ENCODE assay signal across 10 cellular contexts in genomic region chr1:178931843-178932551, GRCh38.
DNase-seq lines count a peak whose midpoint lies in the region; ATAC-seq, FAIRE-seq and TF ChIP-seq lines count a peak whose summit lies in the region.
"Had no signal": no experiment of that assay in that cellular context is flagged by ENCODE, and none has a peak within 500 bp of the region (broad histone marks: within the 10 kb centered on the region; RNA-seq: fewer than 3 reads in every experiment).

No MANE protein-coding gene starts in this region.

- no peaks in the 10 kb centered on the region for H4K20me1 ChIP-seq in HepG2 (ENCODE audit: insufficient read depth, low read length)

- no peaks in the 10 kb centered on the region for H3K9me3 ChIP-seq in liver (ENCODE audit: control insufficient read depth in 4 of 4, low read length in 3 of 4)
- no peaks in the 10 kb centered on the region for H3K9me3 ChIP-seq in HepG2 (ENCODE audit: low read length)
- H3K9me3 ChIP-seq in aorta (ENCODE audit: control insufficient read depth, low read length) = no peaks in the 10 kb centered on the region

- H3K36me3 ChIP-seq in liver (ENCODE audit: control insufficient read depth in 4 of 4, insufficient read depth in 3 of 4, low read depth in 1 of 4, low read length in 3 of 4) (no peaks in the 10 kb centered on the region), HepG2 (replicated peaks in 1 of 2; ENCODE audit: control insufficient read depth in 1 of 2, insufficient read depth in 2 of 2, low read length in 2 of 2) (no peaks in the 10 kb centered on the region), aorta (ENCODE audit: control insufficient read depth in 1 of 2, insufficient read depth in 2 of 2, low read length in 1 of 2) (no peaks in the 10 kb centered on the region)

- H3K4me2 ChIP-seq in HepG2 (ENCODE audit: low read depth, low read length) = no peak overlapping the region

- no peaks in the 10 kb centered on the region for H3K79me2 ChIP-seq in HepG2 (ENCODE audit: insufficient read depth, low read length)

- TF ChIP-seq CTCF in liver (IDR thresholded peaks at IDR 0.05; ENCODE audit: low read depth, low read length, missing input control) (no peak), HepG2 (CRISPR knock-in tag; IDR thresholded peaks at IDR 0.05) (no peak), omental fat pad (IDR thresholded peaks at IDR 0.05) (no peak)

- in situ Hi-C loops in HepG2 (cut with HindIII; ENCODE audit: extremely low pct_ligation_motif_present, low pct_unique_long_range_greater_than_20kb) = no loop called here

- BruUV-seq in HepG2 (replicated peaks; lab: Mats Ljungman, UMichigan) = no TSS peak

- intact Hi-C loops in HepG2 (cut with micrococcal nuclease; ENCODE audit: unreplicated experiment) = no loop called here
- intact Hi-C loops in aorta (cut with DNase I) = no loop called here

- no peaks in the 10 kb centered on the region for H3K4me1 ChIP-seq in liver (ENCODE audit: control insufficient read depth in 4 of 4, insufficient read depth in 4 of 4, low read length in 3 of 4)
- peaks cover 27% of the 10 kb centered on the region for H3K4me1 ChIP-seq in HepG2 (ENCODE audit: insufficient read depth, low read length)
- H3K4me1 ChIP-seq in aorta (ENCODE audit: control insufficient read depth in 1 of 2, insufficient read depth in 2 of 2, low read length in 2 of 2) = peaks cover 4 to 10% of the 10 kb centered on the region in 2 donors

- H3K27ac ChIP-seq in liver (ENCODE audit: low read depth in 1 of 2, low read length in 2 of 2) (no peak overlapping the region), HepG2 (ENCODE audit: extremely low read length, insufficient read depth, low read length) (no peak overlapping the region), aorta (ENCODE audit: low read depth in 1 of 2, low read length in 2 of 2) (peak overlapping the region; percentile 16 to 66)

- no peak for FAIRE-seq in HepG2 (lab: Jason Lieb, UNC)

- POLR2A ChIA-PET in HepG2 (lab: Yijun Ruan, JAX) = no interaction called here

- TF ChIP-seq POLR2A in HepG2 (IDR thresholded peaks at IDR 0.05; ENCODE audit: insufficient read depth in 1 of 2, low read depth in 2 of 2, low read length in 2 of 2) = no peak

- TF ChIP-seq RAD21 in liver (IDR thresholded peaks at IDR 0.05) = no peak
- TF ChIP-seq RAD21 in HepG2 (CRISPR knock-in tag; IDR thresholded peaks at IDR 0.05) = no peak

- 67% methylated on average over 9 of the region's 9 CpGs for WGBS in liver
- 74% methylated on average over 9 of the region's 9 CpGs for WGBS in HepG2 (ENCODE audit: low lambda C conversion rate)
- 9 to 14% methylated on average over 9 of the region's 9 CpGs for WGBS in aorta, 2 donors

- H3K4me3 ChIP-seq in liver (ENCODE audit: low read depth in 1 of 3, low read length in 3 of 3) (no peak overlapping the region), HepG2 (replicated peaks in 1 of 3; ENCODE audit: insufficient read depth in 1 of 3, low read depth in 2 of 3, low read length in 3 of 3) (no peak overlapping the region), aorta (ENCODE audit: low read length in 2 of 2) (no peak overlapping the region)

- ATAC-seq in HepG2 (no peak), omental fat pad (ENCODE audit: low FRiP score) (peak; percentile 86), aorta (ENCODE audit: low FRiP score) (peak; percentile 90), HG03280 (IDR thresholded peaks at IDR 0.05; ENCODE audit: unreplicated experiment) (no peak)

- H3K27me3 ChIP-seq in liver (ENCODE audit: control insufficient read depth in 4 of 4, insufficient read depth in 4 of 4, low read length in 3 of 4) = no peaks in the 10 kb centered on the region
- no peaks in the 10 kb centered on the region for H3K27me3 ChIP-seq in HepG2 (ENCODE audit: control insufficient read depth in 1 of 2, insufficient read depth in 2 of 2, low read length in 2 of 2)
- H3K27me3 ChIP-seq in aorta (ENCODE audit: control insufficient read depth in 1 of 2, insufficient read depth in 2 of 2, low read length in 1 of 2) = no peaks in the 10 kb centered on the region

- H3K9ac ChIP-seq in liver (ENCODE audit: low read depth in 1 of 2, low read length in 2 of 2) (no peak overlapping the region), HepG2 (ENCODE audit: insufficient read depth, low read depth, low read length) (no peak overlapping the region)

- no peak for TF ChIP-seq EP300 in HepG2 (IDR thresholded peaks at IDR 0.05; ENCODE audit: low read depth in 2 of 2, low read length in 2 of 2)
- TF ChIP-seq EP300 in HepG2 (CRISPR knock-in tag; IDR thresholded peaks at IDR 0.05; ENCODE audit: borderline replicate concordance) = no peak

- DNase-seq in HepG2 (ENCODE audit: low spot score) (no peak), fibroblast of the conjunctiva (ENCODE audit: low read depth) (peak; percentile 93), omental fat pad (ENCODE audit: low spot score) (no peak), aorta (peak; percentile 63 to 89), cerebellum (ENCODE audit: low spot score) (no peak), NCI-H2081 (lab: John Stamatoyannopoulos, UW) (no peak)
- DNase-seq: activated CD4-positive, alpha-beta T cell treated with anti-CD3 and anti-CD28 coated beads, Interleukin-2, amount 10 ng/mL, durations not matched to agents 7 days and 5 days; NCI-H524 treated with DMSO at 0.1 percent for 48 hours had no signal

- no peak overlapping the region for H2AFZ ChIP-seq in HepG2 (ENCODE audit: low read length)

- CTCF ChIA-PET in HepG2 (lab: Yijun Ruan, JAX; ENCODE audit: low intra/inter-chr PET ratio, low total read pairs) = no interaction called here

TF ChIP-seq in liver, 16 proteins besides CTCF, POLR2A, EP300 and RAD21 (continues in another document):
- TF ChIP-seq SP1 (IDR thresholded peaks at IDR 0.05) (peak; percentile 33), GABPA (IDR thresholded peaks at IDR 0.05 in 1 of 2, conservative IDR thresholded peaks at IDR 0.05 in 1 of 2) (no peak), NR2F2 (IDR thresholded peaks at IDR 0.05) (peak; percentile 76), ATF3 (IDR thresholded peaks at IDR 0.05) (no peak), YY1 (IDR thresholded peaks at IDR 0.05) (no peak), REST (IDR thresholded peaks at IDR 0.05) (no peak)

TF ChIP-seq in HepG2, 621 proteins besides CTCF, POLR2A, EP300 and RAD21 (continues in another document):
- TF ChIP-seq ZNF780A (CRISPR knock-in tag; IDR thresholded peaks at IDR 0.05) = no peak
- TF ChIP-seq ARHGAP35 (CRISPR knock-in tag; IDR thresholded peaks at IDR 0.05; ENCODE audit: borderline replicate concordance) = no peak
- TF ChIP-seq ZSCAN20 (CRISPR knock-in tag; IDR thresholded peaks at IDR 0.05; ENCODE audit: borderline replicate concordance) = no peak
- TF ChIP-seq MBNL3 (CRISPR knock-in tag; conservative IDR thresholded peaks at IDR 0.05) = no peak
- TF ChIP-seq, protein P1, sequence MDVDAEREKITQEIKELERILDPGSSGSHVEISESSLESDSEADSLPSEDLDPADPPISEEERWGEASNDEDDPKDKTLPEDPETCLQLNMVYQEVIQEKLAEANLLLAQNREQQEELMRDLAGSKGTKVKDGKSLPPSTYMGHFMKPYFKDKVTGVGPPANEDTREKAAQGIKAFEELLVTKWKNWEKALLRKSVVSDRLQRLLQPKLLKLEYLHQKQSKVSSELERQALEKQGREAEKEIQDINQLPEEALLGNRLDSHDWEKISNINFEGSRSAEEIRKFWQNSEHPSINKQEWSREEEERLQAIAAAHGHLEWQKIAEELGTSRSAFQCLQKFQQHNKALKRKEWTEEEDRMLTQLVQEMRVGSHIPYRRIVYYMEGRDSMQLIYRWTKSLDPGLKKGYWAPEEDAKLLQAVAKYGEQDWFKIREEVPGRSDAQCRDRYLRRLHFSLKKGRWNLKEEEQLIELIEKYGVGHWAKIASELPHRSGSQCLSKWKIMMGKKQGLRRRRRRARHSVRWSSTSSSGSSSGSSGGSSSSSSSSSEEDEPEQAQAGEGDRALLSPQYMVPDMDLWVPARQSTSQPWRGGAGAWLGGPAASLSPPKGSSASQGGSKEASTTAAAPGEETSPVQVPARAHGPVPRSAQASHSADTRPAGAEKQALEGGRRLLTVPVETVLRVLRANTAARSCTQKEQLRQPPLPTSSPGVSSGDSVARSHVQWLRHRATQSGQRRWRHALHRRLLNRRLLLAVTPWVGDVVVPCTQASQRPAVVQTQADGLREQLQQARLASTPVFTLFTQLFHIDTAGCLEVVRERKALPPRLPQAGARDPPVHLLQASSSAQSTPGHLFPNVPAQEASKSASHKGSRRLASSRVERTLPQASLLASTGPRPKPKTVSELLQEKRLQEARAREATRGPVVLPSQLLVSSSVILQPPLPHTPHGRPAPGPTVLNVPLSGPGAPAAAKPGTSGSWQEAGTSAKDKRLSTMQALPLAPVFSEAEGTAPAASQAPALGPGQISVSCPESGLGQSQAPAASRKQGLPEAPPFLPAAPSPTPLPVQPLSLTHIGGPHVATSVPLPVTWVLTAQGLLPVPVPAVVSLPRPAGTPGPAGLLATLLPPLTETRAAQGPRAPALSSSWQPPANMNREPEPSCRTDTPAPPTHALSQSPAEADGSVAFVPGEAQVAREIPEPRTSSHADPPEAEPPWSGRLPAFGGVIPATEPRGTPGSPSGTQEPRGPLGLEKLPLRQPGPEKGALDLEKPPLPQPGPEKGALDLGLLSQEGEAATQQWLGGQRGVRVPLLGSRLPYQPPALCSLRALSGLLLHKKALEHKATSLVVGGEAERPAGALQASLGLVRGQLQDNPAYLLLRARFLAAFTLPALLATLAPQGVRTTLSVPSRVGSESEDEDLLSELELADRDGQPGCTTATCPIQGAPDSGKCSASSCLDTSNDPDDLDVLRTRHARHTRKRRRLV (CRISPR knock-in tag; IDR thresholded peaks at IDR 0.05) = no peak
- no peak for TF ChIP-seq RXRA (CRISPR knock-in tag; IDR thresholded peaks at IDR 0.05)

Comparison
In these comparisons a context has a peak if more than half of its experiments do, and no peak if none do; other contexts are left out.
1. H3K27ac ChIP-seq: peak in aorta (2 of 2); none in liver (0 of 2) and HepG2 (single experiment).
2. ATAC-seq: peak in omental fat pad (single experiment) and aorta (single experiment); none in HepG2 (single experiment) and HG03280 (single experiment).
3. DNase-seq: peak in fibroblast of the conjunctiva (single experiment) and aorta (2 of 2); none in HepG2 (single experiment), omental fat pad (single experiment), cerebellum (single experiment) and NCI-H2081 (0 of 2).